1 cellular context compared by ENCODE assay signal in the genomic region with DNA sequence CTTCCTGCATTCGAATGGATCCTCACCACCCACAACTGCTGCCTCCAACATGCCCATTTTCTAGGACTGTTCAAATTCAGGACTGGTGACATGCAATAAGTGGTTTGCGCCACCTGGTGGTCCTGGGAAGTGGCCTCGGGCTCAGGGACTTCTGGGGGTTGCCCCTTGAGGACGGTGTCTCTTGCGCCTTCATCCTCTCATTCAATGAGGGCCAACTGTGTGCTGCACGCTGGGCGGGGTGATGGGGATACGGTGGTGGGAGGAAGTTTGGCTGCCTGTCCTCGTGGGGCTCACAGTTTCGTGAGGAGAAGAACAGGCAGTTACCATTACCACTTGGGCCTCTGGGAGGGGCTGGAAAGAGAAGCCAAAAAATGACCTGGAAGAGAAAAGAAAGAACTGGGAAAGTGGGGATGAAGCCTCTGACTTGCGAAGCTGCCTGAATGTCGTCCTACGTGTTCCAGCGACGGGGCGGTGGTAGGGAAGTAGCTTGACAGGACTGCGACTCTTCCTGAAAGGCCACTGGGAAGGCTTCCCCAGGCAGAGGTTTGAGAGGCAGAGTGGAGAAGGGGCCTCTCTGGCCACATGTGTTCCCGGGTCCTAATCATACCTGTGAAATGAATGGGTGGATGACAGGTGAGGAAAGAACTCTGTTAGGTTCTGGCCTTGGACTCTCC.
TF ChIP-seq lines count a peak whose summit lies in the region.

No MANE protein-coding gene starts in this region.

TF ChIP-seq in GM23338, 12 proteins besides CTCF, POLR2A, EP300 and RAD21 (continued from another document):
- TF ChIP-seq, protein P1, sequence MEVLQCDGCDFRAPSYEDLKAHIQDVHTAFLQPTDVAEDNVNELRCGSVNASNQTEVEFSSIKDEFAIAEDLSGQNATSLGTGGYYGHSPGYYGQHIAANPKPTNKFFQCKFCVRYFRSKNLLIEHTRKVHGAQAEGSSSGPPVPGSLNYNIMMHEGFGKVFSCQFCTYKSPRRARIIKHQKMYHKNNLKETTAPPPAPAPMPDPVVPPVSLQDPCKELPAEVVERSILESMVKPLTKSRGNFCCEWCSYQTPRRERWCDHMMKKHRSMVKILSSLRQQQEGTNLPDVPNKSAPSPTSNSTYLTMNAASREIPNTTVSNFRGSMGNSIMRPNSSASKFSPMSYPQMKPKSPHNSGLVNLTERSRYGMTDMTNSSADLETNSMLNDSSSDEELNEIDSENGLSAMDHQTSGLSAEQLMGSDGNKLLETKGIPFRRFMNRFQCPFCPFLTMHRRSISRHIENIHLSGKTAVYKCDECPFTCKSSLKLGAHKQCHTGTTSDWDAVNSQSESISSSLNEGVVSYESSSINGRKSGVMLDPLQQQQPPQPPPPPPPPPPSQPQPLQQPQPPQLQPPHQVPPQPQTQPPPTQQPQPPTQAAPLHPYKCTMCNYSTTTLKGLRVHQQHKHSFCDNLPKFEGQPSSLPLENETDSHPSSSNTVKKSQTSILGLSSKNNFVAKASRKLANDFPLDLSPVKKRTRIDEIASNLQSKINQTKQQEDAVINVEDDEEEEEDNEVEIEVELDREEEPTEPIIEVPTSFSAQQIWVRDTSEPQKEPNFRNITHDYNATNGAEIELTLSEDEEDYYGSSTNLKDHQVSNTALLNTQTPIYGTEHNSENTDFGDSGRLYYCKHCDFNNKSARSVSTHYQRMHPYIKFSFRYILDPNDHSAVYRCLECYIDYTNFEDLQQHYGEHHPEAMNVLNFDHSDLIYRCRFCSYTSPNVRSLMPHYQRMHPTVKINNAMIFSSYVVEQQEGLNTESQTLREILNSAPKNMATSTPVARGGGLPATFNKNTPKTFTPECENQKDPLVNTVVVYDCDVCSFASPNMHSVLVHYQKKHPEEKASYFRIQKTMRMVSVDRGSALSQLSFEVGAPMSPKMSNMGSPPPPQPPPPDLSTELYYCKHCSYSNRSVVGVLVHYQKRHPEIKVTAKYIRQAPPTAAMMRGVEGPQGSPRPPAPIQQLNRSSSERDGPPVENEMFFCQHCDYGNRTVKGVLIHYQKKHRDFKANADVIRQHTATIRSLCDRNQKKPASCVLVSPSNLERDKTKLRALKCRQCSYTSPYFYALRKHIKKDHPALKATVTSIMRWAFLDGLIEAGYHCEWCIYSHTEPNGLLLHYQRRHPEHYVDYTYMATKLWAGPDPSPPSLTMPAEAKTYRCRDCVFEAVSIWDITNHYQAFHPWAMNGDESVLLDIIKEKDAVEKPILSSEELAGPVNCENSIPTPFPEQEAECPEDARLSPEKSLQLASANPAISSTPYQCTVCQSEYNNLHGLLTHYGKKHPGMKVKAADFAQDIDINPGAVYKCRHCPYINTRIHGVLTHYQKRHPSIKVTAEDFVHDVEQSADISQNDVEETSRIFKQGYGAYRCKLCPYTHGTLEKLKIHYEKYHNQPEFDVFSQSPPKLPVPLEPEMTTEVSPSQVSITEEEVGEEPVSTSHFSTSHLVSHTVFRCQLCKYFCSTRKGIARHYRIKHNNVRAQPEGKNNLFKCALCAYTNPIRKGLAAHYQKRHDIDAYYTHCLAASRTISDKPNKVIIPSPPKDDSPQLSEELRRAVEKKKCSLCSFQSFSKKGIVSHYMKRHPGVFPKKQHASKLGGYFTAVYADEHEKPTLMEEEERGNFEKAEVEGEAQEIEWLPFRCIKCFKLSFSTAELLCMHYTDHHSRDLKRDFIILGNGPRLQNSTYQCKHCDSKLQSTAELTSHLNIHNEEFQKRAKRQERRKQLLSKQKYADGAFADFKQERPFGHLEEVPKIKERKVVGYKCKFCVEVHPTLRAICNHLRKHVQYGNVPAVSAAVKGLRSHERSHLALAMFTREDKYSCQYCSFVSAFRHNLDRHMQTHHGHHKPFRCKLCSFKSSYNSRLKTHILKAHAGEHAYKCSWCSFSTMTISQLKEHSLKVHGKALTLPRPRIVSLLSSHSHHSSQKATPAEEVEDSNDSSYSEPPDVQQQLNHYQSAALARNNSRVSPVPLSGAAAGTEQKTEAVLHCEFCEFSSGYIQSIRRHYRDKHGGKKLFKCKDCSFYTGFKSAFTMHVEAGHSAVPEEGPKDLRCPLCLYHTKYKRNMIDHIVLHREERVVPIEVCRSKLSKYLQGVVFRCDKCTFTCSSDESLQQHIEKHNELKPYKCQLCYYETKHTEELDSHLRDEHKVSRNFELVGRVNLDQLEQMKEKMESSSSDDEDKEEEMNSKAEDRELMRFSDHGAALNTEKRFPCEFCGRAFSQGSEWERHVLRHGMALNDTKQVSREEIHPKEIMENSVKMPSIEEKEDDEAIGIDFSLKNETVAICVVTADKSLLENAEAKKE (CRISPR knock-in tag; IDR thresholded peaks at IDR 0.05), result no peak
- no peak for TF ChIP-seq POLR2AphosphoS5 (IDR thresholded peaks at IDR 0.05; ENCODE audit: low read depth)
